19 cellular contexts compared by ENCODE assay signal in the genomic region with DNA sequence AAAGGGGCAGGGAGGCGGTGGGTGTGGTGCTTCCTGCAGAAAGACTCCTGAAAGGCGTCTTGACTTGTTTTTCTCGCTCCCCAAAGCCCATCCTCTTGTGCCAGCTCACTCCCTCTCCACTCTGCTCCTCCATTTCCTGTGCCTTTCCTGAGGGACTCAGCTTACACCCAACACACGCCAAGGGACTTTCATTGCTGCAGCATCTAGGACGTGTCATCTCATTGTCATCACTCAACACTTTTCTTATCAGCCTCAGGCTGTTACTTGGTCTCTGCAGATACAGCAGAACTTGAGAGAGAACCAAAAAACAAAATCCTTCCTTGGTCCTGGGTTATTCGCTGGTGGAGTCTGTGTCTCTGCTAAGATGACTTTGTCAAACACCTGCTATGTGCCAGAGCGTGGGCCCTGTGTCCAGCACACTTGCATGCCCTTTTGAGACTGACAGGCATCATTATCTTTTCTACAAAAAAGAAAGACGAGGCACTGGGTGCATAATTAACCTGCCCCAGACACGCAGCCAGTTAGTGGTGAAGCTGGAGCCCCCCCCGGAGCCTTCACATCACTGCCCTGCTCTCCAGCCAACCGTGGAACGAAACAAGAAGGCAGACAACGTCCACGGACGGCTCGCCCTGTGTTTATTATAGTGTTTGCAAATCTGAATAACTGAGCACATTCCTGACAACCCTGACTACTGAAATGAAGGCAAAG.
"Had no signal": no experiment of that assay in that cellular context is flagged by ENCODE, and none has a peak within 500 bp of the region (broad histone marks: within the 10 kb centered on the region; RNA-seq: fewer than 3 reads in every experiment).

No MANE protein-coding gene starts in this region.

- H3K36me3 Mint-ChIP-seq: activated naive CD4-positive, alpha-beta T cell treated with anti-CD3 and anti-CD28 coated beads, Interleukin-2, amount 50 U/mL, for 72 hours; stimulated activated memory B cell treated with anti-CD40 and anti-IgM and Interleukin-4, amounts not matched to agents 10 μg/mL and 1 μg/mL and 100 μg/mL, for 72 hours had no signal

- H3K27ac Mint-ChIP-seq: activated CD4-positive, alpha-beta T cell treated with anti-CD3 and anti-CD28 coated beads, Interleukin-2, amount 10 ng/mL, durations not matched to agents 24 days and 14 days; activated CD8-positive, alpha-beta T cell treated with anti-CD3 and anti-CD28 coated beads for 36 hours; activated naive CD4-positive, alpha-beta T cell treated with anti-CD3 and anti-CD28 coated beads, Interleukin-2, amount 50 U/mL, for 72 hours; dendritic cell treated with granulocyte-macrophage colony-stimulating factor and Interleukin-4, amounts not matched to agents 40 ng/mL and 50 ng/mL, for 4 days; stimulated activated memory B cell treated with anti-CD40 and anti-IgM and Interleukin-4, amounts not matched to agents 10 μg/mL and 1 μg/mL and 100 μg/mL, for 72 hours had no signal

- DNase-seq: activated CD4-positive, alpha-beta T cell treated with anti-CD3 and anti-CD28 coated beads, Interleukin-2, amount 10 ng/mL, durations not matched to agents 24 days and 14 days; activated CD4-positive, CD25-positive, alpha-beta regulatory T cell; activated CD8-positive, alpha-beta T cell treated with anti-CD3 and anti-CD28 coated beads for 36 hours; activated gamma-delta T cell; effector memory CD4-positive, alpha-beta T cell; hippocampal formation; islet precursor cell; left ventricle myocardium inferior; mammary epithelial cell; ovary; psoas muscle; stimulated activated CD4-positive, alpha-beta T cell treated with anti-CD3 and anti-CD28 coated beads, Interleukin-4, amount 100 ng/mL, for 1 hour; T-helper 1 cell; T1000 had no signal

- H3K4me3 Mint-ChIP-seq: activated CD4-positive, alpha-beta T cell treated with anti-CD3 and anti-CD28 coated beads, Interleukin-2, amount 10 ng/mL, durations not matched to agents 24 days and 14 days; activated CD8-positive, alpha-beta T cell treated with anti-CD3 and anti-CD28 coated beads for 36 hours; dendritic cell treated with granulocyte-macrophage colony-stimulating factor and Interleukin-4, amounts not matched to agents 40 ng/mL and 50 ng/mL, for 4 days; stimulated activated memory B cell treated with anti-CD40 and anti-IgM and Interleukin-4, amounts not matched to agents 10 μg/mL and 1 μg/mL and 100 μg/mL, for 72 hours had no signal

- H3K9me3 Mint-ChIP-seq: activated CD4-positive, alpha-beta T cell treated with anti-CD3 and anti-CD28 coated beads, Interleukin-2, amount 10 ng/mL, durations not matched to agents 24 days and 14 days; activated CD8-positive, alpha-beta T cell treated with anti-CD3 and anti-CD28 coated beads for 36 hours; activated naive CD4-positive, alpha-beta T cell treated with anti-CD3 and anti-CD28 coated beads, Interleukin-2, amount 50 U/mL, for 72 hours; dendritic cell treated with granulocyte-macrophage colony-stimulating factor and Interleukin-4, amounts not matched to agents 40 ng/mL and 50 ng/mL, for 4 days had no signal

- ATAC-seq: activated CD8-positive, alpha-beta T cell treated with anti-CD3 and anti-CD28 coated beads for 36 hours; activated naive CD4-positive, alpha-beta T cell treated with anti-CD3 and anti-CD28 coated beads, Interleukin-2, amount 50 U/mL, for 72 hours; psoas muscle; sciatic nerve; SK-N-SH treated with all-trans-retinoic acid at 6 μM for 48 hours; stimulated activated memory B cell treated with anti-CD40 and anti-IgM and Interleukin-4, amounts not matched to agents 10 μg/mL and 1 μg/mL and 100 μg/mL, for 72 hours had no signal

- H3K4me1 Mint-ChIP-seq: stimulated activated memory B cell treated with anti-CD40 and anti-IgM and Interleukin-4, amounts not matched to agents 10 μg/mL and 1 μg/mL and 100 μg/mL, for 72 hours had no signal
